ENCODE assay signal across 1 cellular context in genomic region chr4:25427871-25428270, GRCh38.
TF ChIP-seq lines count a peak whose summit lies in the region.

No MANE protein-coding gene starts in this region.

TF ChIP-seq in GM23338, 12 proteins besides CTCF, POLR2A, EP300 and RAD21:
- no peak for TF ChIP-seq ZNF462 (CRISPR knock-in tag; IDR thresholded peaks at IDR 0.05)
- no peak for TF ChIP-seq CREB1 (CRISPR knock-in tag; IDR thresholded peaks at IDR 0.05; ENCODE audit: low read depth)
- TF ChIP-seq ZNF331 (CRISPR knock-in tag; IDR thresholded peaks at IDR 0.05; ENCODE audit: low read depth): no peak
- TF ChIP-seq EZH2phosphoT487 (IDR thresholded peaks at IDR 0.05; ENCODE audit: unreplicated experiment): no peak
- no peak for TF ChIP-seq NANOG (IDR thresholded peaks at IDR 0.05; ENCODE audit: borderline replicate concordance)
- TF ChIP-seq POLR2AphosphoS5 (IDR thresholded peaks at IDR 0.05; ENCODE audit: low read depth): no peak
- no peak for TF ChIP-seq JUNB (IDR thresholded peaks at IDR 0.05; ENCODE audit: unreplicated experiment)
- TF ChIP-seq ZNF114 (CRISPR knock-in tag; IDR thresholded peaks at IDR 0.05): no peak
